34 cellular contexts compared by ENCODE assay signal in genomic region chr9:14730367-14730958, GRCh38. TPM values are rescaled to one million over a fixed set of nuclear protein-coding genes. Genes with fewer than 3 reads are reported as not detected.
"Had no signal": no experiment of that assay in that cellular context is flagged by ENCODE, and none has a peak within 500 bp of the region (broad histone marks: within the 10 kb centered on the region; RNA-seq: fewer than 3 reads in every experiment).

No MANE protein-coding gene starts in this region.

- H3K27ac ChIP-seq: brain microvascular endothelial cell, gastroesophageal sphincter, ovary, tibial nerve had no signal

- H3K4me2 ChIP-seq: smooth muscle cell had no signal

- ATAC-seq: activated T-cell treated with anti-CD3 and anti-CD28 coated beads, Interleukin-2, amount 50 U/mL, for 4 hours; activated T-helper 17 cell treated with anti-CD3 and anti-CD28 coated beads, Interleukin-2, amount 50 U/mL, for 72 hours; gastroesophageal sphincter; left lobe of liver; stimulated activated naive B cell treated with anti-CD40 and anti-IgM and Interleukin-4, amounts not matched to agents 10 μg/mL and 1 μg/mL and 100 μg/mL, for 72 hours had no signal

- H3K4me1 ChIP-seq: gastroesophageal sphincter, tibial nerve had no signal

- FAIRE-seq: astrocyte, endothelial cell of umbilical vein had no signal

- DNase-seq: activated CD4-positive, alpha-beta memory T cell treated with anti-CD3 and anti-CD28 coated beads for 36 hours; activated CD4-positive, alpha-beta T cell treated with anti-CD3 and anti-CD28 coated beads, Interleukin-2, amount 10 ng/mL, durations not matched to agents 24 days and 14 days; activated CD4-positive, CD25-positive, alpha-beta regulatory T cell treated with anti-CD3 and anti-CD28 coated beads, Interleukin-2, amount 50 U/mL, for 72 hours; activated gamma-delta T cell treated with Interleukin-2 at 50 U/mL for 16 hours; activated naive CD4-positive, alpha-beta T cell treated with anti-CD3 and anti-CD28 coated beads, Interleukin-2, amount 50 U/mL, for 16 hours; activated T-cell treated with anti-CD3 and anti-CD28 coated beads, Interleukin-2, amount 50 U/mL, for 4 hours; amniotic stem cell; brain microvascular endothelial cell; caudate nucleus; hypothalamus; immature natural killer cell; naive B cell; ovary; stimulated activated CD4-positive, alpha-beta T cell treated with anti-CD3 and anti-CD28 coated beads, Interleukin-15, amount 100 ng/mL, for 24 hours; stimulated activated CD4-positive, alpha-beta T cell treated with anti-CD3 and anti-CD28 coated beads, Interleukin-2, amount 100 ng/mL, for 24 hours; stimulated activated naive B cell treated with anti-CD40 and anti-IgM and Interleukin-4, amounts not matched to agents 10 μg/mL and 1 μg/mL and 100 μg/mL, for 72 hours; T-helper 2 cell had no signal

- H3K27me3 ChIP-seq: brain microvascular endothelial cell, gastroesophageal sphincter, ovary, tibial nerve had no signal

- H3K4me3 ChIP-seq: gastroesophageal sphincter, lung, ovary, smooth muscle cell, tibial nerve had no signal

- H3K9me3 ChIP-seq: gastroesophageal sphincter, ovary, tibial nerve had no signal

- H3K36me3 ChIP-seq: brain microvascular endothelial cell, gastroesophageal sphincter, ovary, tibial nerve had no signal

RNA-seq across cellular contexts. Expression of gene CER1, which starts 7.9 kb away (rescaled TPM):
- total RNA-seq: activated CD4-positive, alpha-beta memory T cell treated with anti-CD3 and anti-CD28 coated beads for 36 hours; activated CD4-positive, alpha-beta T cell treated with anti-CD3 and anti-CD28 coated beads, Interleukin-2, amount 10 ng/mL, durations not matched to agents 24 days and 14 days; activated T-cell treated with anti-CD3 and anti-CD28 coated beads, Interleukin-2, amount 50 U/mL, for 4 hours; activated T-helper 17 cell treated with anti-CD3 and anti-CD28 coated beads, Interleukin-2, amount 50 U/mL, for 72 hours; chondrocyte; endothelial cell of umbilical vein; fibroblast of villous mesenchyme; gastroesophageal sphincter; kidney epithelial cell; left lobe of liver; lung; ovary; progenitor cell of endocrine pancreas; renal cortical epithelial cell; temporal lobe; ureter had no signal
- polyA plus RNA-seq: esophagus, immature natural killer cell, lung, neural cell, ovary, smooth muscle cell had no signal
